Comparison of ENCODE assay signal across 8 cellular contexts in genomic region chr16:1308977-1309885, GRCh38. TPM values are rescaled to one million over a fixed set of nuclear protein-coding genes. Genes with fewer than 3 reads are reported as not detected.
DNase-seq lines count a peak whose midpoint lies in the region; ATAC-seq and TF ChIP-seq lines count a peak whose summit lies in the region.

TSS of gene UBE2I (plus strand) at chr16:1309636. CDS start at chr16:1314031, 4,395 bp downstream.

- peak; percentile 64 for ATAC-seq in GM19035 (IDR thresholded peaks at IDR 0.05; ENCODE audit: unreplicated experiment)
- ATAC-seq in HG03354 (IDR thresholded peaks at IDR 0.05; ENCODE audit: poor library complexity, severe bottlenecking, unreplicated experiment) = peak; percentile 69

- DNase-seq in AG10803 (ENCODE audit: low read depth) (peak; percentile 98), NCI-H460 (ENCODE audit: extremely low read depth, low read depth) (peak; percentile 97), cerebellar cortex (ENCODE audit: low spot score) (peak; percentile 98), islet precursor cell (peak; percentile 99)
- DNase-seq in activated CD4-positive, CD25-positive, alpha-beta regulatory T cell treated with anti-CD3 and anti-CD28 coated beads, Interleukin-2, amount 50 U/mL, for 72 hours = peak; percentile 97
- peak; percentile 96 for DNase-seq in stimulated activated CD4-positive, alpha-beta T cell treated with anti-CD3 and anti-CD28 coated beads, Interleukin-12 subunit alpha, Interleukin-12 subunit beta, amount 100 ng/mL, for 4 hours

- no peak for TF ChIP-seq CTCF in AG10803 (conservative IDR thresholded peaks at IDR 0.05; ENCODE audit: low read length)

- H3K4me3 ChIP-seq in AG10803 (ENCODE audit: low read length) = peak within 1 kb of the TSS; percentile 81

RNA-seq across cellular contexts. Expression of gene UBE2I, which starts in this region (rescaled TPM):
- total RNA-seq in NCI-H460 (2014; rRNA removed; shearing (Covaris generic)) = 90.5 and 120 TPM in 2 replicates
- 36.3 and 50.2 TPM in 2 replicates for polyA plus RNA-seq in NCI-H460 (2014; cell fraction: nucleus; rRNA removed)

Comparison
In these comparisons a context has a peak if more than half of its experiments do, and no peak if none do; other contexts are left out.
1. Peak in every context shown above with its lines: DNase-seq, ATAC-seq and H3K4me3 ChIP-seq.